ENCODE assay signal across 17 cellular contexts in genomic region chr3:45527727-45528126, GRCh38.
"Had no signal": no experiment of that assay in that cellular context is flagged by ENCODE, and none has a peak within 500 bp of the region (broad histone marks: within the 10 kb centered on the region; RNA-seq: fewer than 3 reads in every experiment).

No MANE protein-coding gene starts in this region.

- H3K27ac ChIP-seq: epithelial cell of prostate, esophagus muscularis mucosa, gastroesophageal sphincter, sigmoid colon, skin epidermis, suprapubic skin, thyroid gland, upper lobe of left lung, vagina had no signal

- DNase-seq: effector memory CD8-positive, alpha-beta T cell; glutamatergic neuron; nephron progenitor cell; posterior cingulate gyrus; sigmoid colon; stimulated activated naive CD4-positive, alpha-beta T cell; thyroid gland; upper lobe of left lung had no signal

- H3K4me1 Mint-ChIP-seq: naive thymus-derived CD4-positive, alpha-beta T cell; nephron progenitor cell had no signal

- H3K4me3 ChIP-seq: esophagus muscularis mucosa, gastroesophageal sphincter, sigmoid colon, skin epidermis, suprapubic skin, thyroid gland, upper lobe of left lung, vagina had no signal

- H3K4me1 ChIP-seq: esophagus muscularis mucosa, gastroesophageal sphincter, sigmoid colon, suprapubic skin, thyroid gland, vagina had no signal

- H3K4me3 Mint-ChIP-seq: dendritic cell treated with granulocyte-macrophage colony-stimulating factor and Interleukin-4, amounts not matched to agents 40 ng/mL and 50 ng/mL, for 4 days; effector memory CD8-positive, alpha-beta T cell; naive thymus-derived CD4-positive, alpha-beta T cell; nephron progenitor cell had no signal

- H3K27ac Mint-ChIP-seq: dendritic cell treated with granulocyte-macrophage colony-stimulating factor and Interleukin-4, amounts not matched to agents 40 ng/mL and 50 ng/mL, for 4 days had no signal

- ATAC-seq: effector memory CD8-positive, alpha-beta T cell; gastroesophageal sphincter; left lobe of liver; naive thymus-derived CD4-positive, alpha-beta T cell had no signal

- H3K27me3 ChIP-seq: esophagus muscularis mucosa, gastroesophageal sphincter, sigmoid colon, suprapubic skin, thyroid gland, upper lobe of left lung, vagina had no signal

- H3K9me3 ChIP-seq: esophagus muscularis mucosa, gastroesophageal sphincter, sigmoid colon, suprapubic skin, thyroid gland, upper lobe of left lung, vagina had no signal

- H3K9me3 Mint-ChIP-seq: dendritic cell treated with granulocyte-macrophage colony-stimulating factor and Interleukin-4, amounts not matched to agents 40 ng/mL and 50 ng/mL, for 4 days; effector memory CD8-positive, alpha-beta T cell; naive thymus-derived CD4-positive, alpha-beta T cell; nephron progenitor cell had no signal

- H3K27me3 Mint-ChIP-seq: dendritic cell treated with granulocyte-macrophage colony-stimulating factor and Interleukin-4, amounts not matched to agents 40 ng/mL and 50 ng/mL, for 4 days; effector memory CD8-positive, alpha-beta T cell; naive thymus-derived CD4-positive, alpha-beta T cell had no signal
